In the genomic region with DNA sequence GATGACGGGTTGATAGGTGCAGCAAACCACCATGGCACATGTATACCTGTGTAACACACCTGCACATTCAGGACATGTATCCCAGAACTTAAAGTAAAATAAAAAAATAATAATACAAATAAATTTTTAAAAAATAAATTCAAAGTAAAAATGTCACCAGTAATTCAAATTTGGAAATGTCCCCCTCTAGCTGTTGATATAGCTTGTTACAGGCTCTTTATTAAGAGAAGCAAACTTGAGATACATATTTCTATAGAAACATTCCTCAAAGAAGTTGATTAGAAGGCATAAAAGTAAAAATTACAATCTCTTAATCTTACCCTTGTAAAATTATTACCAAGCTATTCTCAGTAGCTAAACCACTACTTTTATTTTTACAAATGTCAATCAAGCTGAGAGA, we compare ENCODE assay signal across 1 cellular context.
TF ChIP-seq lines count a peak whose summit lies in the region.

No MANE protein-coding gene starts in this region.

TF ChIP-seq in SK-N-SH treated with all-trans-retinoic acid at 6 μM for 48 hours, 23 proteins besides CTCF, POLR2A, EP300 and RAD21 (continued from another document):
- TF ChIP-seq, protein P1, sequence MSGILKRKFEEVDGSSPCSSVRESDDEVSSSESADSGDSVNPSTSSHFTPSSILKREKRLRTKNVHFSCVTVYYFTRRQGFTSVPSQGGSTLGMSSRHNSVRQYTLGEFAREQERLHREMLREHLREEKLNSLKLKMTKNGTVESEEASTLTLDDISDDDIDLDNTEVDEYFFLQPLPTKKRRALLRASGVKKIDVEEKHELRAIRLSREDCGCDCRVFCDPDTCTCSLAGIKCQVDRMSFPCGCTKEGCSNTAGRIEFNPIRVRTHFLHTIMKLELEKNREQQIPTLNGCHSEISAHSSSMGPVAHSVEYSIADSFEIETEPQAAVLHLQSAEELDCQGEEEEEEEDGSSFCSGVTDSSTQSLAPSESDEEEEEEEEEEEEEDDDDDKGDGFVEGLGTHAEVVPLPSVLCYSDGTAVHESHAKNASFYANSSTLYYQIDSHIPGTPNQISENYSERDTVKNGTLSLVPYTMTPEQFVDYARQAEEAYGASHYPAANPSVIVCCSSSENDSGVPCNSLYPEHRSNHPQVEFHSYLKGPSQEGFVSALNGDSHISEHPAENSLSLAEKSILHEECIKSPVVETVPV (CRISPR knock-in tag; IDR thresholded peaks at IDR 0.05), result no peak
- no peak for TF ChIP-seq ZNF8 (CRISPR knock-in tag; IDR thresholded peaks at IDR 0.05)
- no peak for TF ChIP-seq CREB5 (CRISPR knock-in tag; IDR thresholded peaks at IDR 0.05; ENCODE audit: low read depth)
TF ChIP-seq in SK-N-SH treated with all-trans-retinoic acid at 6 μM for 48 hours: peak in this region for 0.
